In the genomic region with DNA sequence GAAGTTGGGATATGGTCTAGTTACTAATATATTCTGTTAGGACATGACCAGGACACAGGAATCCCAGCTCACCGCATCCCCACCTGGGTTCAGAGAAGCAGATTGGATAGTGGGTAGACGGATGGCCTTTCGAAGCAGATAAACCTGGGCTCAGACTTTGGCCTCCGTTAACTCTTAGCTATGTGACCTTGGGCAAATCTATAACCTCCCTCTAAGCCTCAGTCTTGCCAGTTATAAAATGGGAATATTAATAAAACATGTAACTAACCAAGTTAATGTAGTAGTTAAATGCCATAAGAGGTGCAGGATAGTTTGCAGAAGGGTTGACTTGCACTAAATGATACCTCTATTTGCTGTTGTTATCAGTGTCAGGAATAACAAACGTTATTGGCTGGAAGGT, we compare ENCODE assay signal across 20 cellular contexts.
A peak's percentile ranks its signal among the peaks of the same experiment; 100 is the strongest.
DNase-seq lines count a peak whose midpoint lies in the region; ATAC-seq, FAIRE-seq and TF ChIP-seq lines count a peak whose summit lies in the region.
"Had no signal": no experiment of that assay in that cellular context is flagged by ENCODE, and none has a peak within 500 bp of the region (broad histone marks: within the 10 kb centered on the region; RNA-seq: fewer than 3 reads in every experiment).

No MANE protein-coding gene starts in this region.

- in situ Hi-C loops in HepG2 (cut with HindIII; ENCODE audit: extremely low pct_ligation_motif_present, low pct_unique_long_range_greater_than_20kb) = no loop called here

- no peaks in the 10 kb centered on the region for H3K79me2 ChIP-seq in HepG2 (ENCODE audit: insufficient read depth, low read length)

- H3K36me3 ChIP-seq in HepG2 (replicated peaks in 1 of 2; ENCODE audit: control insufficient read depth in 1 of 2, insufficient read depth in 2 of 2, low read length in 2 of 2) = no peaks in the 10 kb centered on the region
- no peaks in the 10 kb centered on the region for H3K36me3 ChIP-seq in small intestine (ENCODE audit: control insufficient read depth in 2 of 2, insufficient read depth in 2 of 2, low read length in 2 of 2)

- H3K4me2 ChIP-seq in HepG2 (ENCODE audit: low read depth, low read length) = peak overlapping the region; percentile 76
- H3K4me2 ChIP-seq: GM23338 had no signal

- ATAC-seq in HepG2 = no peak
- ATAC-seq in HG03135 (IDR thresholded peaks at IDR 0.05; ENCODE audit: unreplicated experiment) = no peak
- ATAC-seq in GM18519 (IDR thresholded peaks at IDR 0.05; ENCODE audit: low FRiP score, unreplicated experiment) = no peak
- ATAC-seq in GM21367 (IDR thresholded peaks at IDR 0.05; ENCODE audit: unreplicated experiment) = no peak
- ATAC-seq: GM23338 had no signal

- no peak for TF ChIP-seq POLR2A in HepG2 (IDR thresholded peaks at IDR 0.05; ENCODE audit: insufficient read depth in 1 of 2, low read depth in 2 of 2, low read length in 2 of 2)

- WGBS in HepG2 (ENCODE audit: low lambda C conversion rate) = 15% methylated on average over 5 of the region's 5 CpGs
- 28 to 68% (median 40%) methylated on average over 5 of the region's 5 CpGs for WGBS in small intestine, 3 donors

- no peaks in the 10 kb centered on the region for H4K20me1 ChIP-seq in HepG2 (ENCODE audit: insufficient read depth, low read length)

- CTCF ChIA-PET in RWPE1 (lab: Yijun Ruan, JAX) (no interaction called here), HepG2 (lab: Yijun Ruan, JAX; ENCODE audit: low intra/inter-chr PET ratio, low total read pairs) (no interaction called here)

- H3K27ac ChIP-seq in RWPE1 (peak overlapping the region; percentile 56; the same call in 1 of the 2 replicates), HepG2 (ENCODE audit: extremely low read length, insufficient read depth, low read length) (no peak overlapping the region), small intestine (ENCODE audit: low read depth in 1 of 2, low read length in 1 of 2) (peak overlapping the region; percentile 7 to 66)
- H3K27ac ChIP-seq: SK-N-MC had no signal

- H3K9ac ChIP-seq in HepG2 (ENCODE audit: insufficient read depth, low read depth, low read length) = peak overlapping the region; percentile 3; the same call in 1 of the 2 replicates

- TF ChIP-seq CTCF in RWPE1 (conservative IDR thresholded peaks at IDR 0.05; ENCODE audit: low read depth) = no peak
- TF ChIP-seq CTCF in HepG2 (CRISPR knock-in tag; IDR thresholded peaks at IDR 0.05) = no peak

- POLR2A ChIA-PET in RWPE1 (lab: Yijun Ruan, JAX; ENCODE audit: low non-redundant PET) (interaction anchor here (0.5 kb wide), 1 partner anchor 74 kb away, joined by 6 read pairs; no protein-coding TSS in a partner anchor), HepG2 (lab: Yijun Ruan, JAX) (interaction anchor here (1.2 kb wide), 1 partner anchor 35 kb away, joined by 4 read pairs; no protein-coding TSS in a partner anchor)

- BruUV-seq in HepG2 (replicated peaks; lab: Mats Ljungman, UMichigan) = no TSS peak

- H3K27me3 ChIP-seq in HepG2 (ENCODE audit: control insufficient read depth in 1 of 2, insufficient read depth in 2 of 2, low read length in 2 of 2) = peaks cover 0 to 6% of the 10 kb centered on the region in 2 experiments; a peak in 2 of 5 replicates
- no peaks in the 10 kb centered on the region for H3K27me3 ChIP-seq in small intestine (ENCODE audit: control insufficient read depth in 2 of 2, insufficient read depth in 2 of 2, low read length in 2 of 2)

- FAIRE-seq in HepG2 (lab: Jason Lieb, UNC) (no peak), small intestine (lab: Jason Lieb, UNC) (no peak)
- FAIRE-seq: D721Med, G401.6, GM12891 had no signal

- intact Hi-C loops in HepG2 (cut with micrococcal nuclease; ENCODE audit: unreplicated experiment) = no loop called here

- DNase-seq in RWPE1 (ENCODE audit: low spot score) = no peak
- no peak for DNase-seq in HepG2 (ENCODE audit: low spot score)
- DNase-seq in small intestine = no peak
- no peak for DNase-seq in NCI-H187 (lab: John Stamatoyannopoulos, UW)
- DNase-seq: activated gamma-delta T cell; amniotic stem cell; endodermal cell; foreskin melanocyte; MV-4-11; NCI-H510A; stimulated activated CD4-positive, alpha-beta T cell treated with anti-CD3 and anti-CD28 coated beads, Interleukin-2, amount 100 ng/mL, for 48 hours had no signal

- H3K4me1 ChIP-seq in HepG2 (ENCODE audit: insufficient read depth, low read length) (peaks cover 56% of the 10 kb centered on the region), small intestine (ENCODE audit: control insufficient read depth in 2 of 2, insufficient read depth in 1 of 2, low read depth in 1 of 2, low read length in 1 of 2) (no peaks in the 10 kb centered on the region)

- no peak overlapping the region for H2AFZ ChIP-seq in HepG2 (ENCODE audit: low read length)
- H2AFZ ChIP-seq: GM23338 had no signal

- TF ChIP-seq EP300 in HepG2 (IDR thresholded peaks at IDR 0.05; ENCODE audit: low read depth in 2 of 2, low read length in 2 of 2) = no peak
- no peak for TF ChIP-seq EP300 in HepG2 (CRISPR knock-in tag; IDR thresholded peaks at IDR 0.05; ENCODE audit: borderline replicate concordance)

- H3K4me3 ChIP-seq in GM08714 (ENCODE audit: low read length) (peak overlapping the region; percentile 22; the same call in 1 of the 2 replicates), HepG2 (replicated peaks in 1 of 3; ENCODE audit: insufficient read depth in 1 of 3, low read depth in 2 of 3, low read length in 3 of 3) (peak overlapping the region; percentile 9 to 63 (median 44); a peak in 5 of 6 replicates), small intestine (ENCODE audit: low read depth in 1 of 2, low read length in 2 of 2) (no peak overlapping the region)
- H3K4me3 ChIP-seq: GM23338, SK-N-MC had no signal

- no peak for TF ChIP-seq RAD21 in HepG2 (CRISPR knock-in tag; IDR thresholded peaks at IDR 0.05)

- H3K9me3 ChIP-seq in HepG2 (ENCODE audit: low read length) (no peaks in the 10 kb centered on the region), small intestine (ENCODE audit: control insufficient read depth, low read depth) (no peaks in the 10 kb centered on the region)

TF ChIP-seq in HepG2, 621 proteins besides CTCF, POLR2A, EP300 and RAD21 (continues in another document):
- TF ChIP-seq TAF1 (CRISPR knock-in tag; IDR thresholded peaks at IDR 0.05) = no peak
- TF ChIP-seq ZNF687 (CRISPR knock-in tag; IDR thresholded peaks at IDR 0.05) = peak; percentile 3; the same call in 1 of the 2 replicates
- 0 out of 2 replicates have a peak, but pooled peaks have one; percentile 6 for TF ChIP-seq YEATS4 (CRISPR knock-in tag; IDR thresholded peaks at IDR 0.05; ENCODE audit: borderline replicate concordance)
- TF ChIP-seq ZNF562 (CRISPR knock-in tag; IDR thresholded peaks at IDR 0.05; ENCODE audit: borderline replicate concordance) = no peak
- TF ChIP-seq, protein P1, sequence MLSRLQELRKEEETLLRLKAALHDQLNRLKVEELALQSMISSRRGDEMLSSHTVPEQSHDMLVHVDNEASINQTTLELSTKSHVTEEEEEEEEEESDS (CRISPR knock-in tag; IDR thresholded peaks at IDR 0.05; ENCODE audit: borderline replicate concordance) = no peak
- 0 out of 2 replicates have a peak, but pooled peaks have one; percentile 6 for TF ChIP-seq ZBTB10 (CRISPR knock-in tag; IDR thresholded peaks at IDR 0.05; ENCODE audit: borderline replicate concordance)

Comparison
In these comparisons a context has a peak if more than half of its experiments do, and no peak if none do; other contexts are left out.
1. H3K4me3 ChIP-seq: peak in GM08714 (single experiment) and HepG2 (3 of 3); none in small intestine (0 of 2).